ENCODE assay signal across 8 cellular contexts in genomic region chr13:23921451-23921888, GRCh38. TPM values are rescaled to one million over a fixed set of nuclear protein-coding genes. Genes with fewer than 3 reads are reported as not detected.
A peak's percentile ranks its signal among the peaks of the same experiment; 100 is the strongest.
DNase-seq lines count a peak whose midpoint lies in the region; ATAC-seq and TF ChIP-seq lines count a peak whose summit lies in the region.

No MANE protein-coding gene starts in this region.

- H3K9me3 ChIP-seq in liver (ENCODE audit: control insufficient read depth in 4 of 4, low read length in 3 of 4) = no peaks in the 10 kb centered on the region

- H3K36me3 ChIP-seq in liver (ENCODE audit: control insufficient read depth in 4 of 4, insufficient read depth in 3 of 4, low read depth in 1 of 4, low read length in 3 of 4) = no peaks in the 10 kb centered on the region

- H3K27ac ChIP-seq in C4-2B (no peak overlapping the region), liver (ENCODE audit: low read depth in 1 of 2, low read length in 2 of 2) (no peak overlapping the region)

- H3K4me1 ChIP-seq in liver (ENCODE audit: control insufficient read depth in 4 of 4, insufficient read depth in 4 of 4, low read length in 3 of 4) = no peaks in the 10 kb centered on the region

- H3K4me3 ChIP-seq in liver (ENCODE audit: low read depth in 1 of 3, low read length in 3 of 3) = no peak overlapping the region

- no peak for ATAC-seq in HG02870 (IDR thresholded peaks at IDR 0.05; ENCODE audit: unreplicated experiment)
- ATAC-seq in HG03097 (IDR thresholded peaks at IDR 0.05; ENCODE audit: low FRiP score, unreplicated experiment) = no peak

- DNase-seq in H4 (ENCODE audit: low spot score) (peak; percentile 6), NCI-H774 (lab: John Stamatoyannopoulos, UW) (peak; percentile 4)
- DNase-seq in central memory CD4-positive, alpha-beta T cell = peak; percentile 14
- no peak for DNase-seq in activated CD4-positive, alpha-beta T cell treated with anti-CD3 and anti-CD28 coated beads, Interleukin-2, amount 50 U/mL, for 4 hours

- H3K9ac ChIP-seq in liver (ENCODE audit: low read depth in 1 of 2, low read length in 2 of 2) = no peak overlapping the region

- no peaks in the 10 kb centered on the region for H3K27me3 ChIP-seq in liver (ENCODE audit: control insufficient read depth in 4 of 4, insufficient read depth in 4 of 4, low read length in 3 of 4)

- TF ChIP-seq CTCF in C4-2B (conservative IDR thresholded peaks at IDR 0.05) = peak; percentile 97
- peak; percentile 68 for TF ChIP-seq CTCF in liver (IDR thresholded peaks at IDR 0.05; ENCODE audit: low read depth, low read length, missing input control)

- 18% methylated on average over 2 of the region's 2 CpGs for WGBS in liver

- peak; percentile 84 to 88 for TF ChIP-seq RAD21 in liver (IDR thresholded peaks at IDR 0.05)

TF ChIP-seq in liver, 16 proteins besides CTCF, POLR2A, EP300 and RAD21:
- TF ChIP-seq FOXA2 (IDR thresholded peaks at IDR 0.05) (no peak), FOXA1 (IDR thresholded peaks at IDR 0.05) (no peak), HNF4G (IDR thresholded peaks at IDR 0.05) (no peak), ATF3 (IDR thresholded peaks at IDR 0.05) (no peak), NR2F2 (IDR thresholded peaks at IDR 0.05) (no peak), TAF1 (conservative IDR thresholded peaks at IDR 0.05) (no peak), JUND (IDR thresholded peaks at IDR 0.05) (no peak), HNF4A (conservative IDR thresholded peaks at IDR 0.05) (no peak)
TF ChIP-seq in liver: peak in this region for 0.

RNA-seq across cellular contexts. Expression of gene C1QTNF9B, which starts 24.2 kb away (rescaled TPM):
- not detected in 2 replicates for total RNA-seq in H4 (2014; rRNA removed; shearing (Covaris generic))
- under 1 TPM in 1 of 2 donors, not detected in 1; 0.08 TPM for total RNA-seq in liver
- under 1 TPM in 1 of 2 donors, not detected in 1; 0.24 TPM for polyA plus RNA-seq in liver

RNA-seq across cellular contexts. Expression of gene MIPEP, which starts 32.3 kb away (rescaled TPM):
- 10.3 and 11.2 TPM in 2 replicates for total RNA-seq in H4 (2014; rRNA removed; shearing (Covaris generic))
- 1 to 10 TPM; 7.4 to 8.8 TPM for total RNA-seq in liver
- 10 to 100 TPM; 11.5 to 11.7 TPM for polyA plus RNA-seq in liver

Comparison
In these comparisons a context has a peak if more than half of its experiments do, and no peak if none do; other contexts are left out.
1. DNase-seq: peak in H4 (single experiment), NCI-H774 (single experiment) and central memory CD4-positive, alpha-beta T cell (single experiment); none in activated CD4-positive, alpha-beta T cell treated with anti-CD3 and anti-CD28 coated beads, Interleukin-2, amount 50 U/mL, for 4 hours (0 of 2).